Comparison of ENCODE assay signal across 20 cellular contexts in genomic region chr1:10745383-10745782, GRCh38. TPM values are rescaled to one million over a fixed set of nuclear protein-coding genes. Genes with fewer than 3 reads are reported as not detected.
DNase-seq lines count a peak whose midpoint lies in the region; ATAC-seq and TF ChIP-seq lines count a peak whose summit lies in the region.
"Had no signal": no experiment of that assay in that cellular context is flagged by ENCODE, and none has a peak within 500 bp of the region (broad histone marks: within the 10 kb centered on the region; RNA-seq: fewer than 3 reads in every experiment).

No MANE protein-coding gene starts in this region.

- no peak for DNase-seq in heart right ventricle
- no peak for DNase-seq in cardiac septum (ENCODE audit: low spot score)
- DNase-seq in right cardiac atrium: peak in 1 of 3 donors; percentile 16
- DNase-seq in psoas muscle: no peak
- DNase-seq in activated gamma-delta T cell (lab: John Stamatoyannopoulos, UW): no peak
- no peak for DNase-seq in T-helper 2 cell
- DNase-seq: Caco-2; DMS53; KBM-7; MG63; NCI-H1105; NCI-H1694 treated with DMSO at 0.1 percent for 48 hours; NCI-H69; NK-92 treated with Interleukin-12 subunit alpha and Interleukin-12 subunit beta, amount 100 ng/mL, for 24 hours; OCI-M1; RPMI8226 had no signal

- intact Hi-C loops in heart right ventricle (cut with DNase I) (loop anchor here in 1 of 10 donors (5.0 kb wide), 1 partner anchor 42 kb away; no protein-coding TSS in a partner anchor), cardiac septum (cut with DNase I) (no loop called here), right cardiac atrium (cut with DNase I) (no loop called here), psoas muscle (cut with DNase I) (loop anchor here in 1 of 2 donors (5.0 kb wide), 1 partner anchor 42 kb away; no protein-coding TSS in a partner anchor)

- H3K4me1 ChIP-seq in heart right ventricle: peaks cover 0 to 58% (median 27%) of the 10 kb centered on the region in 9 donors
- H3K4me1 ChIP-seq in right cardiac atrium (ENCODE audit: control insufficient read depth, insufficient read depth, low read length): peaks cover 8% of the 10 kb centered on the region
- H3K4me1 ChIP-seq in psoas muscle: peaks cover 50% of the 10 kb centered on the region
- H3K4me1 ChIP-seq: Caco-2 had no signal

- 54 to 76% methylated on average over 6 of the region's 6 CpGs for WGBS in heart right ventricle, 2 donors
- 73% methylated on average over 6 of the region's 6 CpGs for WGBS in right cardiac atrium
- 71 to 75% (median 74%) methylated on average over 6 of the region's 6 CpGs for WGBS in psoas muscle, 3 donors

- H3K4me3 ChIP-seq in heart right ventricle: no peak overlapping the region
- H3K4me3 ChIP-seq in right cardiac atrium (ENCODE audit: low read length): no peak overlapping the region
- no peak overlapping the region for H3K4me3 ChIP-seq in psoas muscle
- H3K4me3 ChIP-seq: MG63 had no signal

- H3K9me3 ChIP-seq in heart right ventricle: no peaks in the 10 kb centered on the region
- no peaks in the 10 kb centered on the region for H3K9me3 ChIP-seq in right cardiac atrium (ENCODE audit: control insufficient read depth, low read length)
- no peaks in the 10 kb centered on the region for H3K9me3 ChIP-seq in psoas muscle
- H3K9me3 ChIP-seq: Caco-2, MG63 had no signal

- peak overlapping the region in 8 of 10 donors; percentile 22 to 72 (median 54) for H3K27ac ChIP-seq in heart right ventricle
- peak overlapping the region; percentile 78 for H3K27ac ChIP-seq in right cardiac atrium (ENCODE audit: low read length)
- peak overlapping the region; percentile 87 for H3K27ac ChIP-seq in psoas muscle
- H3K27ac ChIP-seq: HL-60 had no signal

- peaks cover 0 to 8% (median 0%) of the 10 kb centered on the region in 9 donors for H3K36me3 ChIP-seq in heart right ventricle
- peaks cover 0 to 8% of the 10 kb centered on the region in 2 donors for H3K36me3 ChIP-seq in psoas muscle (ENCODE audit: insufficient read depth in 1 of 2, low read depth in 1 of 2)
- H3K36me3 ChIP-seq: MG63 had no signal

- peaks cover 0 to 4% (median 0%) of the 10 kb centered on the region in 7 donors for H3K27me3 ChIP-seq in heart right ventricle
- no peaks in the 10 kb centered on the region for H3K27me3 ChIP-seq in right cardiac atrium (ENCODE audit: control insufficient read depth, insufficient read depth)
- no peaks in the 10 kb centered on the region for H3K27me3 ChIP-seq in psoas muscle (ENCODE audit: insufficient read depth in 3 of 3, low read length in 2 of 3)
- H3K27me3 ChIP-seq: MG63 had no signal

- ATAC-seq in heart right ventricle: no peak
- ATAC-seq in right cardiac atrium: no peak
- peak in 2 of 4 donors; percentile 4 to 8 for ATAC-seq in psoas muscle
- no peak for ATAC-seq in GM21367 (IDR thresholded peaks at IDR 0.05; ENCODE audit: unreplicated experiment)
- no peak for ATAC-seq in GM21576 (IDR thresholded peaks at IDR 0.05; ENCODE audit: unreplicated experiment)
- ATAC-seq: HCT116 had no signal

- TF ChIP-seq CTCF in heart right ventricle (IDR thresholded peaks at IDR 0.05) (no peak), psoas muscle (IDR thresholded peaks at IDR 0.05) (no peak)

RNA-seq across cellular contexts. Expression of gene CASZ1, which starts 51.1 kb away (rescaled TPM):
- total RNA-seq in heart right ventricle: 10 to 100 TPM; 54.4 to 79.8 (median 66.1) TPM
- polyA plus RNA-seq in heart right ventricle: 10 to 100 TPM; 19.5 to 44.9 TPM
- total RNA-seq in cardiac septum: 82.0 TPM
- 10 to 100 TPM; 51.0 to 98.9 (median 59.2) TPM for total RNA-seq in right cardiac atrium
- 24.2 TPM for polyA plus RNA-seq in right cardiac atrium
- total RNA-seq in psoas muscle: 10 to 100 TPM; 53.1 to 83.3 (median 60.8) TPM
- 10 to 100 TPM in 2 of 3 donors, 1 to 10 TPM in 1; 2.6 to 23.7 (median 11.0) TPM for polyA plus RNA-seq in psoas muscle
